ENCODE assay signal across 8 cellular contexts in genomic region chr16:85011846-85012284, GRCh38. TPM values are rescaled to one million over a fixed set of nuclear protein-coding genes. Genes with fewer than 3 reads are reported as not detected.
DNase-seq lines count a peak whose midpoint lies in the region; ATAC-seq, FAIRE-seq and TF ChIP-seq lines count a peak whose summit lies in the region.

No MANE protein-coding gene starts in this region.

- TF ChIP-seq POLR2A in A549 (IDR thresholded peaks at IDR 0.05; ENCODE audit: low read length) = no peak

- POLR2A ChIA-PET in A549 (lab: Yijun Ruan, JAX) = interaction anchor here (1.0 to 2.1 kb wide), 4 partner anchors 15 to 75 kb away, joined by 3 to 16 read pairs (median 9); partner anchors contain the start of gene KIAA0513
- POLR2A ChIA-PET in GM10248 (lab: Yijun Ruan, JAX) = no interaction called here

- TF ChIP-seq CTCF in A549 (IDR thresholded peaks at IDR 0.05) (no peak), bronchial epithelial cell (IDR thresholded peaks at IDR 0.05; ENCODE audit: insufficient read depth, low read length, severe bottlenecking) (no peak), mesothelial cell of epicardium (IDR thresholded peaks at IDR 0.05; ENCODE audit: unreplicated experiment) (no peak), GM10248 (IDR thresholded peaks at IDR 0.05; ENCODE audit: control extremely low read depth, extremely low read depth, low read depth, missing control alignments) (no peak)

- H3K27ac ChIP-seq in A549 = peak overlapping the region; percentile 99

- no peak for TF ChIP-seq RAD21 in A549 (conservative IDR thresholded peaks at IDR 0.05 in 1 of 2, IDR thresholded peaks at IDR 0.05 in 1 of 2)

- FAIRE-seq in A549 (lab: Jason Lieb, UNC) (no peak), bronchial epithelial cell (lab: Jason Lieb, UNC) (no peak)

- ATAC-seq in A549 (no peak; a peak in 3 of 6 replicates), HG02840 (IDR thresholded peaks at IDR 0.05; ENCODE audit: low FRiP score, unreplicated experiment) (peak; percentile 6)

- peak overlapping the region; percentile 87 for H3K4me3 ChIP-seq in A549
- peak overlapping the region; percentile 84 for H3K4me3 ChIP-seq in bronchial epithelial cell (ENCODE audit: low read depth, low read length)

- H3K27me3 Mint-ChIP-seq in mesothelial cell of epicardium (ENCODE audit: low read depth) = no peaks in the 10 kb centered on the region

- no peaks in the 10 kb centered on the region for H3K27me3 ChIP-seq in bronchial epithelial cell (ENCODE audit: control insufficient read depth, insufficient read depth, low read length)

- no peaks in the 10 kb centered on the region for H3K36me3 ChIP-seq in bronchial epithelial cell (ENCODE audit: control insufficient read depth, insufficient read depth, low read length)

- no peaks in the 10 kb centered on the region for H3K9me3 Mint-ChIP-seq in mesothelial cell of epicardium

- H3K4me2 ChIP-seq in A549 = peak overlapping the region; percentile 89

- H3K4me1 Mint-ChIP-seq in mesothelial cell of epicardium = peaks cover 41% of the 10 kb centered on the region

- no peaks in the 10 kb centered on the region for H3K9me3 ChIP-seq in A549

- H3K4me3 Mint-ChIP-seq in mesothelial cell of epicardium = peak overlapping the region; percentile 94

- H3K36me3 Mint-ChIP-seq in mesothelial cell of epicardium = no peaks in the 10 kb centered on the region

- 25% methylated on average over 17 of the region's 17 CpGs for WGBS in A549 (ENCODE audit: missing lambda C conversion rate)

- DNase-seq in A549 (ENCODE audit: low read depth in 1 of 2, low spot score in 1 of 2) = no peak
- DNase-seq in bronchial epithelial cell (ENCODE audit: low read depth) = no peak
- DNase-seq in mesothelial cell of epicardium (ENCODE audit: low spot score in 2 of 2, unreplicated experiment in 2 of 2) = no peak
- no peak for DNase-seq in iPS-NIHi7 (ENCODE audit: extremely low spot score)
- DNase-seq in NCI-H446 treated with DMSO at 0.1 percent for 48 hours (lab: John Stamatoyannopoulos, UW) = no peak
- no peak for DNase-seq in DMS 273 (lab: John Stamatoyannopoulos, UW; ENCODE audit: unreplicated experiment)
- DNase-seq in GM10248 (ENCODE audit: extremely low spot score) = no peak

- H3K4me1 ChIP-seq in A549 = peaks cover 25% of the 10 kb centered on the region

- TF ChIP-seq EP300 in A549 (IDR thresholded peaks at IDR 0.05) = no peak

- CTCF ChIA-PET in A549 (lab: Yijun Ruan, JAX) = interaction anchor here (1.0 to 4.9 kb wide), 5 partner anchors 9 to 75 kb away, joined by 3 to 21 read pairs (median 4); no protein-coding TSS in a partner anchor
- CTCF ChIA-PET in GM10248 (lab: Yijun Ruan, JAX) = interaction anchor here (0.8 to 4.1 kb wide), 5 partner anchors 10 to 409 kb away, joined by 3 to 16 read pairs (median 5); partner anchors contain the start of gene KIAA0513

- peak overlapping the region; percentile 100 for H3K27ac Mint-ChIP-seq in mesothelial cell of epicardium

TF ChIP-seq in A549, 52 proteins besides CTCF, POLR2A, EP300 and RAD21:
- TF ChIP-seq REST (IDR thresholded peaks at IDR 0.05) (no peak), EHMT2 (IDR thresholded peaks at IDR 0.05; ENCODE audit: low read depth) (no peak), JUNB (IDR thresholded peaks at IDR 0.05) (no peak), MAFK (IDR thresholded peaks at IDR 0.05; ENCODE audit: partially characterized antibody) (no peak), GATA3 (IDR thresholded peaks at IDR 0.05; ENCODE audit: borderline replicate concordance) (no peak), ELK1 (IDR thresholded peaks at IDR 0.05; ENCODE audit: low read depth, low read length) (no peak), CBX8 (IDR thresholded peaks at IDR 0.05) (no peak), RARB (CRISPR knock-in tag; IDR thresholded peaks at IDR 0.05) (no peak), ZC3H11A (IDR thresholded peaks at IDR 0.05) (no peak), RFX5 (IDR thresholded peaks at IDR 0.05) (no peak), NR3C1 (IDR thresholded peaks at IDR 0.05) (no peak), ZFP36 (IDR thresholded peaks at IDR 0.05; ENCODE audit: borderline replicate concordance, partially characterized antibody) (no peak), PHF8 (IDR thresholded peaks at IDR 0.05; ENCODE audit: borderline replicate concordance, low read depth) (0 out of 2 replicates have a peak, but pooled peaks have one; percentile 5), ESRRA (IDR thresholded peaks at IDR 0.05; ENCODE audit: borderline replicate concordance, low read length) (no peak), USF2 (IDR thresholded peaks at IDR 0.05) (no peak), CHD4 (IDR thresholded peaks at IDR 0.05; ENCODE audit: borderline replicate concordance) (peak; percentile 81), KDM1A (IDR thresholded peaks at IDR 0.05; ENCODE audit: low read depth) (no peak), JUN (IDR thresholded peaks at IDR 0.05) (no peak), TFCP2L1 (CRISPR knock-in tag; IDR thresholded peaks at IDR 0.05) (0 out of 2 replicates have a peak, but pooled peaks have one; percentile 28)

RNA-seq across cellular contexts. Expression of gene ZDHHC7, which starts 0.5 kb away (rescaled TPM):
- polyA plus RNA-seq in A549 (2011; rRNA removed) (58.0 and 88.6 TPM in 2 replicates), A549 (2017; fragmentation: RNase III; extraction: RNeasy Plus Mini Kit Qiagen cat#74134 plus additional on column Dnase treatment) (39.4 to 43.7 TPM (median 42.3 TPM) in 3 replicates)
- 65.9 and 68.3 TPM in 2 replicates for polyA plus RNA-seq in A549 (2012; cell fraction: cytosol; rRNA removed)
- polyA plus RNA-seq in A549 (2012; cell fraction: nucleus; rRNA removed) = 54.7 and 55.5 TPM in 2 replicates
- polyA minus RNA-seq in A549 (2011; rRNA and poly(A)+ RNA removed) = 70.3 and 80.3 TPM in 2 replicates
- total RNA-seq in bronchial epithelial cell (59.1 and 68.7 TPM in 2 replicates), mesothelial cell of epicardium (45.4 to 47.9 TPM (median 45.7 TPM) in 3 replicates)

RNA-seq across cellular contexts. Expression of gene KIAA0513, which starts 15.7 kb away (rescaled TPM):
- 1.5 and 1.8 TPM in 2 replicates for polyA plus RNA-seq in A549 (2011; rRNA removed)
- polyA plus RNA-seq in A549 (2012; cell fraction: cytosol; rRNA removed) = 0.82 and 1.0 TPM in 2 replicates
- polyA plus RNA-seq in A549 (2012; cell fraction: nucleus; rRNA removed) = 1.0 and 1.1 TPM in 2 replicates
- 1.7 to 2.3 TPM (median 1.8 TPM) in 3 replicates for polyA plus RNA-seq in A549 (2017; fragmentation: RNase III; extraction: RNeasy Plus Mini Kit Qiagen cat#74134 plus additional on column Dnase treatment)
- polyA minus RNA-seq in A549 (2011; rRNA and poly(A)+ RNA removed) = 1.5 and 5.3 TPM in 2 replicates
- total RNA-seq in bronchial epithelial cell = 7.1 and 9.3 TPM in 2 replicates
- total RNA-seq in mesothelial cell of epicardium = 6.0 to 7.5 TPM (median 6.8 TPM) in 3 replicates
